In genomic region chr3:188244395-188244861, GRCh38 we compare ENCODE assay signal across 14 cellular contexts.
DNase-seq lines count a peak whose midpoint lies in the region; ATAC-seq and TF ChIP-seq lines count a peak whose summit lies in the region.
"Had no signal": no experiment of that assay in that cellular context is flagged by ENCODE, and none has a peak within 500 bp of the region (broad histone marks: within the 10 kb centered on the region; RNA-seq: fewer than 3 reads in every experiment).

No MANE protein-coding gene starts in this region.

- H3K9ac ChIP-seq in mesenchymal stem cell (ENCODE audit: low read length): no peak overlapping the region

- H3K14ac ChIP-seq in mesenchymal stem cell (ENCODE audit: low read length in 2 of 2): no peak overlapping the region

- H3K27ac Mint-ChIP-seq in HFFc6 (peak overlapping the region; percentile 78), progenitor cell of endocrine pancreas (no peak overlapping the region)
- H3K27ac Mint-ChIP-seq: CD4-positive, CD25-positive, alpha-beta regulatory T cell had no signal

- H2AFZ ChIP-seq in ACC112 (ENCODE audit: low read length, unreplicated experiment) (no peak overlapping the region), mesenchymal stem cell (ENCODE audit: low read depth, low read length) (no peak overlapping the region)

- H3K27ac ChIP-seq in ACC112 (ENCODE audit: low read depth, low read length) (peak overlapping the region; percentile 72), mesenchymal stem cell (ENCODE audit: low read length, poor library complexity, severe bottlenecking) (no peak overlapping the region)

- H3K27me3 Mint-ChIP-seq in HFFc6 (ENCODE audit: insufficient read depth): peaks cover 2% of the 10 kb centered on the region; the same call in 1 of the 2 replicates
- H3K27me3 Mint-ChIP-seq in progenitor cell of endocrine pancreas: no peaks in the 10 kb centered on the region
- H3K27me3 Mint-ChIP-seq: CD4-positive, CD25-positive, alpha-beta regulatory T cell; central memory CD8-positive, alpha-beta T cell had no signal

- no peak overlapping the region for H3K4ac ChIP-seq in mesenchymal stem cell (ENCODE audit: low read depth in 1 of 2, low read length in 2 of 2)

- H3K36me3 Mint-ChIP-seq in HFFc6 (ENCODE audit: low read depth): peaks cover 22% of the 10 kb centered on the region
- H3K36me3 Mint-ChIP-seq in progenitor cell of endocrine pancreas (ENCODE audit: insufficient read depth): no peaks in the 10 kb centered on the region

- DNase-seq in HFFc6: peak; percentile 82
- DNase-seq in amniotic stem cell (lab: John Stamatoyannopoulos, UW): peak; percentile 25
- DNase-seq in mesenchymal stem cell: peak; percentile 77
- DNase-seq in iPS-NIHi11 (ENCODE audit: low spot score): no peak
- no peak for DNase-seq in GM19238 (ENCODE audit: insufficient read length, low spot score)
- DNase-seq in progenitor cell of endocrine pancreas (ENCODE audit: low spot score, unreplicated experiment): no peak
- DNase-seq: activated CD8-positive, alpha-beta memory T cell treated with anti-CD3 and anti-CD28 coated beads for 24 hours; CD4-positive, CD25-positive, alpha-beta regulatory T cell; hippocampal formation; NCI-H1694 treated with DMSO at 0.1 percent for 48 hours; SIG-M5 had no signal

- H3K4me3 ChIP-seq in ACC112 (ENCODE audit: low read depth, low read length) (no peak overlapping the region), mesenchymal stem cell (ENCODE audit: insufficient read depth in 1 of 2, low read depth in 1 of 2, low read length in 2 of 2) (no peak overlapping the region)

- peak overlapping the region in 1 of 2 experiments; percentile 61 for H3K18ac ChIP-seq in mesenchymal stem cell (ENCODE audit: low read depth in 1 of 2, low read length in 2 of 2)

- H3K9me3 Mint-ChIP-seq in HFFc6: no peaks in the 10 kb centered on the region
- H3K9me3 Mint-ChIP-seq in progenitor cell of endocrine pancreas (ENCODE audit: low read depth): no peaks in the 10 kb centered on the region
- H3K9me3 Mint-ChIP-seq: central memory CD8-positive, alpha-beta T cell had no signal

- no peaks in the 10 kb centered on the region for H3K27me3 ChIP-seq in ACC112 (ENCODE audit: insufficient read depth, low read length)
- H3K27me3 ChIP-seq in mesenchymal stem cell (ENCODE audit: control insufficient read depth in 1 of 2, insufficient read depth in 1 of 2, low read length in 2 of 2): no peaks in the 10 kb centered on the region

- H3K79me2 ChIP-seq in ACC112 (ENCODE audit: control insufficient read depth, insufficient read depth, low read length, unreplicated experiment): peaks cover 14% of the 10 kb centered on the region

- H2BK5ac ChIP-seq in mesenchymal stem cell (ENCODE audit: low read depth, low read length, poor library complexity, severe bottlenecking): no peak overlapping the region

- H3K36me3 ChIP-seq in ACC112 (ENCODE audit: insufficient read depth, low read length) (no peaks in the 10 kb centered on the region; the same call in 1 of the 2 replicates), mesenchymal stem cell (ENCODE audit: control insufficient read depth in 1 of 2, insufficient read depth in 2 of 2, low read depth in 1 of 2, low read length in 2 of 2) (peaks cover 0 to 4% of the 10 kb centered on the region in 2 experiments)

- H3K4me1 Mint-ChIP-seq in HFFc6 (ENCODE audit: low read depth) (peaks cover 70% of the 10 kb centered on the region), progenitor cell of endocrine pancreas (ENCODE audit: low read depth) (peaks cover 18% of the 10 kb centered on the region)

- peaks cover 16% of the 10 kb centered on the region for H3K79me1 ChIP-seq in mesenchymal stem cell (replicated peaks; ENCODE audit: low read length, poor library complexity, severe bottlenecking)

- no peak overlapping the region for H3K4me2 ChIP-seq in mesenchymal stem cell (ENCODE audit: low read length, poor library complexity, severe bottlenecking)

- H3K9me3 ChIP-seq in mesenchymal stem cell (ENCODE audit: control insufficient read depth, low read length): no peaks in the 10 kb centered on the region

- no peak overlapping the region for H2BK15ac ChIP-seq in mesenchymal stem cell (ENCODE audit: low read depth, poor library complexity, severe bottlenecking)

- no peak overlapping the region for H2BK12ac ChIP-seq in mesenchymal stem cell (ENCODE audit: low read length in 2 of 2)

- TF ChIP-seq CTCF in HFFc6 (IDR thresholded peaks at IDR 0.05) (no peak), progenitor cell of endocrine pancreas (IDR thresholded peaks at IDR 0.05; ENCODE audit: unreplicated experiment) (no peak)

- H4K91ac ChIP-seq in mesenchymal stem cell (ENCODE audit: low read length): no peak overlapping the region

- no peak overlapping the region for H2BK120ac ChIP-seq in mesenchymal stem cell (ENCODE audit: low read depth, low read length)

- no peak for ATAC-seq in HG03025 (IDR thresholded peaks at IDR 0.05; ENCODE audit: low FRiP score, unreplicated experiment)

- H3K4me3 Mint-ChIP-seq in HFFc6 (peak overlapping the region; percentile 61), progenitor cell of endocrine pancreas (ENCODE audit: low read depth) (no peak overlapping the region)
- H3K4me3 Mint-ChIP-seq: CD4-positive, CD25-positive, alpha-beta regulatory T cell; central memory CD8-positive, alpha-beta T cell had no signal

- H3K23ac ChIP-seq in mesenchymal stem cell (ENCODE audit: low read length in 2 of 2): no peak overlapping the region

- H2AK5ac ChIP-seq in mesenchymal stem cell (ENCODE audit: low read length, severe bottlenecking): no peak overlapping the region

- H3K4me1 ChIP-seq in ACC112 (ENCODE audit: control insufficient read depth, insufficient read depth, low read length, unreplicated experiment) (peaks cover 45% of the 10 kb centered on the region), mesenchymal stem cell (ENCODE audit: control insufficient read depth, insufficient read depth, low read depth, low read length) (peaks cover 14% of the 10 kb centered on the region)

- H4K8ac ChIP-seq in mesenchymal stem cell (ENCODE audit: low read length): no peak overlapping the region

- whole genome bisulfite sequencing in mesenchymal stem cell: 44% methylated on average over 1 of the region's 2 CpGs

Comparison
In these comparisons a context has a peak if more than half of its experiments do, and no peak if none do; other contexts are left out.
1. DNase-seq: peak in HFFc6 (single experiment), amniotic stem cell (single experiment) and mesenchymal stem cell (single experiment); none in iPS-NIHi11 (single experiment), GM19238 (single experiment) and progenitor cell of endocrine pancreas (single experiment).